ENCODE assay signal across 1 cellular context in the genomic region with DNA sequence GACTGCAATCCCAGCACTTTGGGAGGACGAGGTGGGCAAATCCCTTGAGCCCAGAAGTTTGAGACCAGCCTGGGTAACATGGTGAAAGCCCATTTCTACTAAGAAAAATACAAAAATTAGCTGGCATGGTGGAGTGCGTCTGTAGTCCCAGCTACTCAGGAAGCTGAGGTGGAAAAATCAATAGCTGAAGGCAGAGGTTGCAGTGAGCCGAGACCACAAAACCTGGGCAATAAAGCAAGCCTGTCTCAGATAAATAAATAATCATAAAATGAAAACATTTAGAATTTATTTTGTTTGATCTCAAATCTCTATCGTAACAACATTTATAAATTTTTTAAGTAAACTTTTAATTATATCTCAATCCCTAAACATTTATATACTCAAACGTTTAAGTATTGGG.
TF ChIP-seq lines count a peak whose summit lies in the region.

No MANE protein-coding gene starts in this region.

TF ChIP-seq in HEK293, 187 proteins besides CTCF, POLR2A, EP300 and RAD21 (continued from another document):
- TF ChIP-seq ZNF76 (tag by site-specific recombination; IDR thresholded peaks at IDR 0.05; ENCODE audit: borderline replicate concordance, low read depth) (no peak), ZFP69B (tag by site-specific recombination; IDR thresholded peaks at IDR 0.05) (no peak), ZNF394 (tag by site-specific recombination; IDR thresholded peaks at IDR 0.05; ENCODE audit: borderline replicate concordance) (peak; percentile 80), HOXA7 (CRISPR knock-in tag; IDR thresholded peaks at IDR 0.05; ENCODE audit: borderline replicate concordance) (no peak), KLF9 (tag by site-specific recombination; IDR thresholded peaks at IDR 0.05; ENCODE audit: low read depth) (no peak), ZNF843 (tag by site-specific recombination; IDR thresholded peaks at IDR 0.05) (peak; percentile 56; the same call in 1 of the 2 replicates), FEZF1 (tag by site-specific recombination; IDR thresholded peaks at IDR 0.05) (no peak)
- TF ChIP-seq, protein P1, sequence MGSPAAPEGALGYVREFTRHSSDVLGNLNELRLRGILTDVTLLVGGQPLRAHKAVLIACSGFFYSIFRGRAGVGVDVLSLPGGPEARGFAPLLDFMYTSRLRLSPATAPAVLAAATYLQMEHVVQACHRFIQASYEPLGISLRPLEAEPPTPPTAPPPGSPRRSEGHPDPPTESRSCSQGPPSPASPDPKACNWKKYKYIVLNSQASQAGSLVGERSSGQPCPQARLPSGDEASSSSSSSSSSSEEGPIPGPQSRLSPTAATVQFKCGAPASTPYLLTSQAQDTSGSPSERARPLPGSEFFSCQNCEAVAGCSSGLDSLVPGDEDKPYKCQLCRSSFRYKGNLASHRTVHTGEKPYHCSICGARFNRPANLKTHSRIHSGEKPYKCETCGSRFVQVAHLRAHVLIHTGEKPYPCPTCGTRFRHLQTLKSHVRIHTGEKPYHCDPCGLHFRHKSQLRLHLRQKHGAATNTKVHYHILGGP (tag by site-specific recombination; IDR thresholded peaks at IDR 0.05) = peak; percentile 47
- TF ChIP-seq, protein P2, sequence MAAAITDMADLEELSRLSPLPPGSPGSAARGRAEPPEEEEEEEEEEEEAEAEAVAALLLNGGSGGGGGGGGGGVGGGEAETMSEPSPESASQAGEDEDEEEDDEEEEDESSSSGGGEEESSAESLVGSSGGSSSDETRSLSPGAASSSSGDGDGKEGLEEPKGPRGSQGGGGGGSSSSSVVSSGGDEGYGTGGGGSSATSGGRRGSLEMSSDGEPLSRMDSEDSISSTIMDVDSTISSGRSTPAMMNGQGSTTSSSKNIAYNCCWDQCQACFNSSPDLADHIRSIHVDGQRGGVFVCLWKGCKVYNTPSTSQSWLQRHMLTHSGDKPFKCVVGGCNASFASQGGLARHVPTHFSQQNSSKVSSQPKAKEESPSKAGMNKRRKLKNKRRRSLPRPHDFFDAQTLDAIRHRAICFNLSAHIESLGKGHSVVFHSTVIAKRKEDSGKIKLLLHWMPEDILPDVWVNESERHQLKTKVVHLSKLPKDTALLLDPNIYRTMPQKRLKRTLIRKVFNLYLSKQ (tag by site-specific recombination; IDR thresholded peaks at IDR 0.05; ENCODE audit: borderline replicate concordance) = no peak
- TF ChIP-seq, protein P3, sequence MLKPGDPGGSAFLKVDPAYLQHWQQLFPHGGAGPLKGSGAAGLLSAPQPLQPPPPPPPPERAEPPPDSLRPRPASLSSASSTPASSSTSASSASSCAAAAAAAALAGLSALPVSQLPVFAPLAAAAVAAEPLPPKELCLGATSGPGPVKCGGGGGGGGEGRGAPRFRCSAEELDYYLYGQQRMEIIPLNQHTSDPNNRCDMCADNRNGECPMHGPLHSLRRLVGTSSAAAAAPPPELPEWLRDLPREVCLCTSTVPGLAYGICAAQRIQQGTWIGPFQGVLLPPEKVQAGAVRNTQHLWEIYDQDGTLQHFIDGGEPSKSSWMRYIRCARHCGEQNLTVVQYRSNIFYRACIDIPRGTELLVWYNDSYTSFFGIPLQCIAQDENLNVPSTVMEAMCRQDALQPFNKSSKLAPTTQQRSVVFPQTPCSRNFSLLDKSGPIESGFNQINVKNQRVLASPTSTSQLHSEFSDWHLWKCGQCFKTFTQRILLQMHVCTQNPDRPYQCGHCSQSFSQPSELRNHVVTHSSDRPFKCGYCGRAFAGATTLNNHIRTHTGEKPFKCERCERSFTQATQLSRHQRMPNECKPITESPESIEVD (tag by site-specific recombination; IDR thresholded peaks at IDR 0.05) = peak; percentile 19
